ENCODE assay signal across 26 cellular contexts in the genomic region with DNA sequence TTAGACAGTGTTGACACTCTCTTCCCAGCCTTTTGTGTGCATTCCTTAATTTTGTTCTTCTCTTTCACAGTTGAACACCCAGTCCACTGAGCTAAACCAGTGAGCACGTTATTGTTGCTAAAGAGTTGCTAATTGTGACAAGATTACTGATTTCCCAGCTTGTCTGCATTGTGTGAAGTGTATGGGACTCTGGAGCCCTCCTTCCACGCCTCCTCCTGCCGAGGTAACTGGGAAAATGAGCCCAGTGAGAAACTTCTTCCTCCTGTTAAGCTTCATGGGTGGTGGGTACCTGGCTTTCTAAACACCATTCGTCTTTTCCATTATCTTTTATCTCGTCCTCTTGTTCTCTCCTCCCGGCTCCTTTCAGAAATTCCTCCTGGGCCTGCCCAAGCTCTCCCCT. TPM values are rescaled to one million over a fixed set of nuclear protein-coding genes. Genes with fewer than 3 reads are reported as not detected.
"Had no signal": no experiment of that assay in that cellular context is flagged by ENCODE, and none has a peak within 500 bp of the region (broad histone marks: within the 10 kb centered on the region; RNA-seq: fewer than 3 reads in every experiment).

No MANE protein-coding gene starts in this region.

- H3K4me3 ChIP-seq: esophagus muscularis mucosa, gastrocnemius medialis, pancreas, prostate gland, sigmoid colon, skin epidermis, stomach, thoracic aorta, transverse colon had no signal

- ATAC-seq: gastrocnemius medialis, left lobe of liver, natural killer cell, pancreas had no signal

- DNase-seq: effector memory CD4-positive, alpha-beta T cell; gastrocnemius medialis; islet precursor cell; mammary epithelial cell; natural killer cell; occipital lobe; pancreas; retina; sigmoid colon; stimulated activated CD4-positive, alpha-beta T cell treated with anti-CD3 and anti-CD28 coated beads, Interleukin-12 subunit alpha, Interleukin-12 subunit beta, amount 100 ng/mL, for 4 hours; stimulated activated naive CD4-positive, alpha-beta T cell; stomach; substantia nigra; transverse colon had no signal

- H3K9me3 Mint-ChIP-seq: mesothelial cell of epicardium, natural killer cell, neural crest cell had no signal

- H3K4me3 Mint-ChIP-seq: mesothelial cell of epicardium, natural killer cell, neural crest cell had no signal

- H3K9me3 ChIP-seq: esophagus muscularis mucosa, gastrocnemius medialis, pancreas, prostate gland, sigmoid colon, stomach, thoracic aorta, transverse colon had no signal

- H3K4me1 Mint-ChIP-seq: natural killer cell, neural crest cell had no signal

- H3K36me3 Mint-ChIP-seq: mesothelial cell of epicardium, natural killer cell had no signal

- H3K27ac Mint-ChIP-seq: mesothelial cell of epicardium, natural killer cell had no signal

- H3K4me1 ChIP-seq: pancreas, prostate gland had no signal

- H3K27ac ChIP-seq: epithelial cell of prostate, esophagus muscularis mucosa, gastrocnemius medialis, pancreas, prostate gland, sigmoid colon, skin epidermis, stomach, thoracic aorta, transverse colon had no signal

- H3K36me3 ChIP-seq: esophagus muscularis mucosa, gastrocnemius medialis, pancreas, prostate gland, sigmoid colon, stomach, thoracic aorta, transverse colon had no signal

- H3K27me3 ChIP-seq: esophagus muscularis mucosa, pancreas, sigmoid colon, transverse colon had no signal

RNA-seq across cellular contexts. Expression of a gene that starts 29.9 kb away (rescaled TPM):
- total RNA-seq: esophagus muscularis mucosa, fibroblast of villous mesenchyme, left lobe of liver, mucosa of gallbladder, myocyte, ureter had no signal
